ENCODE assay signal across 1 cellular context in the genomic region with DNA sequence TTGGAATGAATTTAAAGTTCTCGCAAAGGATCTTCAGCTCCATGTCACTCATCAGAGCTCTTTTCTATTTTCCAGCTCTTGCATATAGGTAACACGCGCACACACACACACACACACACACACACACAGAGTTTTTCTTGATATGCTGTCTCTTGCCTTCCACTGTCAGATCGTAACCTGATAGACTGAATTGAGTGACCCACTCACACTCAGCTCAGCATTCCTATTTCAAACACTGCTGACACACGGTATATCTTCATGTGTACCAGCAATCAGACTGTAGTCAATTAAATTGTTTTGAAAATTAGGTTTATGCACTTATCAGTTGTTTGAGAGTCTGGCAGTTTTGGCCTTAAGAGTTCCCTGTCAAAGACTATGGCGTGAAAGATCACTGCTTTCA.
TF ChIP-seq lines count a peak whose summit lies in the region.

No MANE protein-coding gene starts in this region.

TF ChIP-seq in IMR-90, 13 proteins besides CTCF, POLR2A, EP300 and RAD21 (continued from another document):
- no peak for TF ChIP-seq RFX5 (IDR thresholded peaks at IDR 0.05; ENCODE audit: low read depth, low read length)
- TF ChIP-seq RCOR1 (IDR thresholded peaks at IDR 0.05; ENCODE audit: insufficient replicate concordance, low read length), result no peak
- no peak for TF ChIP-seq CEBPB (IDR thresholded peaks at IDR 0.05; ENCODE audit: low read depth, low read length)
- no peak for TF ChIP-seq NFE2L2 (IDR thresholded peaks at IDR 0.05; ENCODE audit: low read depth, low read length)
- no peak for TF ChIP-seq BHLHE40 (IDR thresholded peaks at IDR 0.05; ENCODE audit: low read depth, low read length)
- TF ChIP-seq CHD1 (IDR thresholded peaks at IDR 0.05; ENCODE audit: low read depth, low read length), result no peak
- TF ChIP-seq SMC3 (IDR thresholded peaks at IDR 0.05; ENCODE audit: low read depth, low read length), result no peak
- TF ChIP-seq MAZ (IDR thresholded peaks at IDR 0.05; ENCODE audit: borderline replicate concordance, low read depth, low read length), result no peak
- TF ChIP-seq FOS (IDR thresholded peaks at IDR 0.05; ENCODE audit: low read depth, low read length), result no peak
- TF ChIP-seq, protein P1, sequence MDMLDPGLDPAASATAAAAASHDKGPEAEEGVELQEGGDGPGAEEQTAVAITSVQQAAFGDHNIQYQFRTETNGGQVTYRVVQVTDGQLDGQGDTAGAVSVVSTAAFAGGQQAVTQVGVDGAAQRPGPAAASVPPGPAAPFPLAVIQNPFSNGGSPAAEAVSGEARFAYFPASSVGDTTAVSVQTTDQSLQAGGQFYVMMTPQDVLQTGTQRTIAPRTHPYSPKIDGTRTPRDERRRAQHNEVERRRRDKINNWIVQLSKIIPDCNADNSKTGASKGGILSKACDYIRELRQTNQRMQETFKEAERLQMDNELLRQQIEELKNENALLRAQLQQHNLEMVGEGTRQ (IDR thresholded peaks at IDR 0.05; ENCODE audit: low read depth, low read length), result no peak
